1 cellular context compared by ENCODE assay signal in the genomic region with DNA sequence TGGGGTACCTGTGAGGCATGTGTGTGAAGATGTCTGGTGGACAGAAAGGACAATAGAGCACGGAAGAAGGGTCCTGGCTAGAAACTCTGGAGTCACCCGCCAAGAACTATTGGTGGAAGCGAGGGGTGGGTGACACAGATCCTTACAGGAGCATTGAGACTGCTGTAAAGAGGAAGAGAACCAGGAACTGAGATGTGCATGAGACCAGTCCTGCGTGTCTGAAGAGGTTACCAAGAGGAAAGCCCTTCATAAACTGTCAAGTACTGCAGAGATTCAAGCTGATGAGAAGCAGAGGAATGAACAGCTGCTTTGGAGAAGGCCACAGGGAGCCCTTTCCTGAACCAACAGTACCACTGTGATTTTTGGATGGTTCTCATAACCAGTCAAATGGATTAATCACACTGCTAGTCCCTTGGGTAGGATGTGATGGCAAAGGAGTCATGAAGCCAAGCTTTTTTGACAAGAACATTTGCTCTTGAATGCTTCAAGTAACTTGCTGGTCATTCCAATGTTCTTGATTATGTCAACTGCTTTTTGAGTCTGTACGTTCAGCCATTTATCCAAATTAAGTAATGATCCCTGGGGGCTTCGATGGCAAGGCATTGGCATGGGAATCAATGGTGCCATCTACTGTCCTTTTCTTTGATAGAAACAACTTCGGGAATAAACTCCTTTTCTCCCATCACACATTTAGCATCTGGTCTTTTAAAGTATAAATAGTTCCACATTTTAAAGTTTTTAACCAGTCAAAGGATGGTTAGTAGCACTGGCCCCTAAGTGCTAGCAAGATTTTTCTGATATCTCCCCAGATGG.
TF ChIP-seq lines count a peak whose summit lies in the region.

No MANE protein-coding gene starts in this region.

TF ChIP-seq in H1, 55 proteins besides CTCF, POLR2A, EP300 and RAD21 (continued from another document):
- TF ChIP-seq SIN3A (conservative IDR thresholded peaks at IDR 0.05 in 1 of 2, IDR thresholded peaks at IDR 0.05 in 1 of 2; ENCODE audit: low read depth in 1 of 2, low read length in 2 of 2): no peak
- no peak for TF ChIP-seq EGR1 (IDR thresholded peaks at IDR 0.05; ENCODE audit: borderline replicate concordance, low read depth, low read length)
- no peak for TF ChIP-seq ZNF274 (IDR thresholded peaks at IDR 0.05; ENCODE audit: borderline replicate concordance, extremely low read depth, low read length)
- TF ChIP-seq, protein P1, sequence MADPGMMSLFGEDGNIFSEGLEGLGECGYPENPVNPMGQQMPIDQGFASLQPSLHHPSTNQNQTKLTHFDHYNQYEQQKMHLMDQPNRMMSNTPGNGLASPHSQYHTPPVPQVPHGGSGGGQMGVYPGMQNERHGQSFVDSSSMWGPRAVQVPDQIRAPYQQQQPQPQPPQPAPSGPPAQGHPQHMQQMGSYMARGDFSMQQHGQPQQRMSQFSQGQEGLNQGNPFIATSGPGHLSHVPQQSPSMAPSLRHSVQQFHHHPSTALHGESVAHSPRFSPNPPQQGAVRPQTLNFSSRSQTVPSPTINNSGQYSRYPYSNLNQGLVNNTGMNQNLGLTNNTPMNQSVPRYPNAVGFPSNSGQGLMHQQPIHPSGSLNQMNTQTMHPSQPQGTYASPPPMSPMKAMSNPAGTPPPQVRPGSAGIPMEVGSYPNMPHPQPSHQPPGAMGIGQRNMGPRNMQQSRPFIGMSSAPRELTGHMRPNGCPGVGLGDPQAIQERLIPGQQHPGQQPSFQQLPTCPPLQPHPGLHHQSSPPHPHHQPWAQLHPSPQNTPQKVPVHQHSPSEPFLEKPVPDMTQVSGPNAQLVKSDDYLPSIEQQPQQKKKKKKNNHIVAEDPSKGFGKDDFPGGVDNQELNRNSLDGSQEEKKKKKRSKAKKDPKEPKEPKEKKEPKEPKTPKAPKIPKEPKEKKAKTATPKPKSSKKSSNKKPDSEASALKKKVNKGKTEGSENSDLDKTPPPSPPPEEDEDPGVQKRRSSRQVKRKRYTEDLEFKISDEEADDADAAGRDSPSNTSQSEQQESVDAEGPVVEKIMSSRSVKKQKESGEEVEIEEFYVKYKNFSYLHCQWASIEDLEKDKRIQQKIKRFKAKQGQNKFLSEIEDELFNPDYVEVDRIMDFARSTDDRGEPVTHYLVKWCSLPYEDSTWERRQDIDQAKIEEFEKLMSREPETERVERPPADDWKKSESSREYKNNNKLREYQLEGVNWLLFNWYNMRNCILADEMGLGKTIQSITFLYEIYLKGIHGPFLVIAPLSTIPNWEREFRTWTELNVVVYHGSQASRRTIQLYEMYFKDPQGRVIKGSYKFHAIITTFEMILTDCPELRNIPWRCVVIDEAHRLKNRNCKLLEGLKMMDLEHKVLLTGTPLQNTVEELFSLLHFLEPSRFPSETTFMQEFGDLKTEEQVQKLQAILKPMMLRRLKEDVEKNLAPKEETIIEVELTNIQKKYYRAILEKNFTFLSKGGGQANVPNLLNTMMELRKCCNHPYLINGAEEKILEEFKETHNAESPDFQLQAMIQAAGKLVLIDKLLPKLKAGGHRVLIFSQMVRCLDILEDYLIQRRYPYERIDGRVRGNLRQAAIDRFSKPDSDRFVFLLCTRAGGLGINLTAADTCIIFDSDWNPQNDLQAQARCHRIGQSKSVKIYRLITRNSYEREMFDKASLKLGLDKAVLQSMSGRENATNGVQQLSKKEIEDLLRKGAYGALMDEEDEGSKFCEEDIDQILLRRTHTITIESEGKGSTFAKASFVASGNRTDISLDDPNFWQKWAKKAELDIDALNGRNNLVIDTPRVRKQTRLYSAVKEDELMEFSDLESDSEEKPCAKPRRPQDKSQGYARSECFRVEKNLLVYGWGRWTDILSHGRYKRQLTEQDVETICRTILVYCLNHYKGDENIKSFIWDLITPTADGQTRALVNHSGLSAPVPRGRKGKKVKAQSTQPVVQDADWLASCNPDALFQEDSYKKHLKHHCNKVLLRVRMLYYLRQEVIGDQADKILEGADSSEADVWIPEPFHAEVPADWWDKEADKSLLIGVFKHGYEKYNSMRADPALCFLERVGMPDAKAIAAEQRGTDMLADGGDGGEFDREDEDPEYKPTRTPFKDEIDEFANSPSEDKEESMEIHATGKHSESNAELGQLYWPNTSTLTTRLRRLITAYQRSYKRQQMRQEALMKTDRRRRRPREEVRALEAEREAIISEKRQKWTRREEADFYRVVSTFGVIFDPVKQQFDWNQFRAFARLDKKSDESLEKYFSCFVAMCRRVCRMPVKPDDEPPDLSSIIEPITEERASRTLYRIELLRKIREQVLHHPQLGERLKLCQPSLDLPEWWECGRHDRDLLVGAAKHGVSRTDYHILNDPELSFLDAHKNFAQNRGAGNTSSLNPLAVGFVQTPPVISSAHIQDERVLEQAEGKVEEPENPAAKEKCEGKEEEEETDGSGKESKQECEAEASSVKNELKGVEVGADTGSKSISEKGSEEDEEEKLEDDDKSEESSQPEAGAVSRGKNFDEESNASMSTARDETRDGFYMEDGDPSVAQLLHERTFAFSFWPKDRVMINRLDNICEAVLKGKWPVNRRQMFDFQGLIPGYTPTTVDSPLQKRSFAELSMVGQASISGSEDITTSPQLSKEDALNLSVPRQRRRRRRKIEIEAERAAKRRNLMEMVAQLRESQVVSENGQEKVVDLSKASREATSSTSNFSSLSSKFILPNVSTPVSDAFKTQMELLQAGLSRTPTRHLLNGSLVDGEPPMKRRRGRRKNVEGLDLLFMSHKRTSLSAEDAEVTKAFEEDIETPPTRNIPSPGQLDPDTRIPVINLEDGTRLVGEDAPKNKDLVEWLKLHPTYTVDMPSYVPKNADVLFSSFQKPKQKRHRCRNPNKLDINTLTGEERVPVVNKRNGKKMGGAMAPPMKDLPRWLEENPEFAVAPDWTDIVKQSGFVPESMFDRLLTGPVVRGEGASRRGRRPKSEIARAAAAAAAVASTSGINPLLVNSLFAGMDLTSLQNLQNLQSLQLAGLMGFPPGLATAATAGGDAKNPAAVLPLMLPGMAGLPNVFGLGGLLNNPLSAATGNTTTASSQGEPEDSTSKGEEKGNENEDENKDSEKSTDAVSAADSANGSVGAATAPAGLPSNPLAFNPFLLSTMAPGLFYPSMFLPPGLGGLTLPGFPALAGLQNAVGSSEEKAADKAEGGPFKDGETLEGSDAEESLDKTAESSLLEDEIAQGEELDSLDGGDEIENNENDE (IDR thresholded peaks at IDR 0.05; ENCODE audit: insufficient replicate concordance, low read length): no peak
- no peak for TF ChIP-seq YY1 (IDR thresholded peaks at IDR 0.05; ENCODE audit: low read depth, low read length)
- TF ChIP-seq CREB1 (IDR thresholded peaks at IDR 0.05): no peak
